In genomic region chr2:20803287-20803686, GRCh38 we compare ENCODE assay signal across 15 cellular contexts.
"Had no signal": no experiment of that assay in that cellular context is flagged by ENCODE, and none has a peak within 500 bp of the region (broad histone marks: within the 10 kb centered on the region; RNA-seq: fewer than 3 reads in every experiment).

No MANE protein-coding gene starts in this region.

- H3K4me1 ChIP-seq: breast epithelium, thyroid gland had no signal

- H3K9me3 ChIP-seq: breast epithelium, esophagus squamous epithelium, thyroid gland had no signal

- H3K4me3 Mint-ChIP-seq: activated CD4-positive, alpha-beta T cell treated with anti-CD3 and anti-CD28 coated beads, Interleukin-2, amount 10 ng/mL, durations not matched to agents 7 days and 5 days; activated naive CD8-positive, alpha-beta T cell treated with anti-CD3 and anti-CD28 coated beads for 36 hours; activated T-cell treated with anti-CD3 and anti-CD28 coated beads, Interleukin-2, amount 50 U/mL, for 24 hours; naive B cell had no signal

- DNase-seq: activated CD4-positive, alpha-beta T cell treated with anti-CD3 and anti-CD28 coated beads, Interleukin-2, amount 10 ng/mL, durations not matched to agents 7 days and 5 days; activated CD4-positive, CD25-positive, alpha-beta regulatory T cell; activated effector memory CD4-positive, alpha-beta T cell treated with anti-CD3 and anti-CD28 coated beads, Interleukin-2, amount 50 U/mL, for 16 hours; activated naive CD8-positive, alpha-beta T cell treated with anti-CD3 and anti-CD28 coated beads for 36 hours; activated T-cell treated with anti-CD3 and anti-CD28 coated beads, Interleukin-2, amount 50 U/mL, for 24 hours; anterior cingulate cortex; esophagus squamous epithelium; foreskin fibroblast; head of caudate nucleus; midbrain; naive B cell; posterior cingulate gyrus; thyroid gland had no signal

- H3K27ac Mint-ChIP-seq: activated CD4-positive, alpha-beta T cell treated with anti-CD3 and anti-CD28 coated beads, Interleukin-2, amount 10 ng/mL, durations not matched to agents 7 days and 5 days; activated naive CD8-positive, alpha-beta T cell treated with anti-CD3 and anti-CD28 coated beads for 36 hours; activated T-cell treated with anti-CD3 and anti-CD28 coated beads, Interleukin-2, amount 50 U/mL, for 24 hours had no signal

- H3K9me3 Mint-ChIP-seq: activated CD4-positive, alpha-beta T cell treated with anti-CD3 and anti-CD28 coated beads, Interleukin-2, amount 10 ng/mL, durations not matched to agents 7 days and 5 days; activated naive CD8-positive, alpha-beta T cell treated with anti-CD3 and anti-CD28 coated beads for 36 hours; activated T-cell treated with anti-CD3 and anti-CD28 coated beads, Interleukin-2, amount 50 U/mL, for 24 hours; naive B cell had no signal

- H3K36me3 ChIP-seq: breast epithelium, esophagus squamous epithelium, thyroid gland had no signal

- H3K4me1 Mint-ChIP-seq: activated CD4-positive, alpha-beta T cell treated with anti-CD3 and anti-CD28 coated beads, Interleukin-2, amount 10 ng/mL, durations not matched to agents 7 days and 5 days had no signal

- H3K27me3 Mint-ChIP-seq: activated CD4-positive, alpha-beta T cell treated with anti-CD3 and anti-CD28 coated beads, Interleukin-2, amount 10 ng/mL, durations not matched to agents 7 days and 5 days; activated naive CD8-positive, alpha-beta T cell treated with anti-CD3 and anti-CD28 coated beads for 36 hours; activated T-cell treated with anti-CD3 and anti-CD28 coated beads, Interleukin-2, amount 50 U/mL, for 24 hours; naive B cell had no signal

- H3K27ac ChIP-seq: breast epithelium, esophagus squamous epithelium, thyroid gland had no signal

- H3K27me3 ChIP-seq: breast epithelium, esophagus squamous epithelium, thyroid gland had no signal

- H3K4me3 ChIP-seq: breast epithelium, esophagus squamous epithelium, smooth muscle cell, thyroid gland had no signal
